Comparison of ENCODE assay signal across 1 cellular context in genomic region chr17:79011451-79012147, GRCh38.
A peak's percentile ranks its signal among the peaks of the same experiment; 100 is the strongest.
TF ChIP-seq lines count a peak whose summit lies in the region.

No MANE protein-coding gene starts in this region.

TF ChIP-seq in K562, 482 proteins besides CTCF, POLR2A, EP300 and RAD21 (continued from another document and continues in another):
- peak; percentile 20; the same call in 1 of the 2 replicates for TF ChIP-seq MGA (IDR thresholded peaks at IDR 0.05)
- no peak for TF ChIP-seq MED1 (CRISPR knock-in tag; IDR thresholded peaks at IDR 0.05; ENCODE audit: borderline replicate concordance)
- TF ChIP-seq TSC22D4 (tag; IDR thresholded peaks at IDR 0.05), result no peak
- no peak for TF ChIP-seq EP400 (IDR thresholded peaks at IDR 0.05)
- TF ChIP-seq HINFP (tag; conservative IDR thresholded peaks at IDR 0.05; ENCODE audit: low read depth), result peak; percentile 88
- peak; percentile 87 for TF ChIP-seq IFI16 (CRISPR knock-in tag; IDR thresholded peaks at IDR 0.05)
- TF ChIP-seq SRF (CRISPR knock-in tag; IDR thresholded peaks at IDR 0.05), result 0 out of 4 replicates have a peak, but pooled peaks of 1 of the 2 experiments have one; percentile 55
- TF ChIP-seq GTF3C2 (IDR thresholded peaks at IDR 0.05; ENCODE audit: borderline replicate concordance, extremely low read depth, insufficient read length), result no peak
- TF ChIP-seq ZBTB11 (CRISPR knock-in tag; IDR thresholded peaks at IDR 0.05), result peak in 1 of 3 experiments; percentile 68; a peak in 2 of 6 replicates
- no peak for TF ChIP-seq NFATC3 (IDR thresholded peaks at IDR 0.05)
- TF ChIP-seq MTA1 (IDR thresholded peaks at IDR 0.05; ENCODE audit: borderline replicate concordance), result no peak
- peak; percentile 36 to 62; a peak in 2 of 4 replicates for TF ChIP-seq FOXK2 (conservative IDR thresholded peaks at IDR 0.05 in 1 of 2, IDR thresholded peaks at IDR 0.05 in 1 of 2; ENCODE audit: low read depth in 2 of 2)
- TF ChIP-seq RNF2 (IDR thresholded peaks at IDR 0.05), result no peak
- TF ChIP-seq ARID4B (CRISPR knock-in tag; IDR thresholded peaks at IDR 0.05), result no peak
- TF ChIP-seq CTCFL (IDR thresholded peaks at IDR 0.05; ENCODE audit: borderline replicate concordance, insufficient read depth, low read depth, low read length, poor library complexity, severe bottlenecking), result no peak
- peak; percentile 69; the same call in 1 of the 2 replicates for TF ChIP-seq ZNF707 (CRISPR knock-in tag; conservative IDR thresholded peaks at IDR 0.05)
- peak; percentile 85 for TF ChIP-seq ZKSCAN3 (CRISPR knock-in tag; IDR thresholded peaks at IDR 0.05)
